Comparison of ENCODE assay signal across 1 cellular context in the genomic region with DNA sequence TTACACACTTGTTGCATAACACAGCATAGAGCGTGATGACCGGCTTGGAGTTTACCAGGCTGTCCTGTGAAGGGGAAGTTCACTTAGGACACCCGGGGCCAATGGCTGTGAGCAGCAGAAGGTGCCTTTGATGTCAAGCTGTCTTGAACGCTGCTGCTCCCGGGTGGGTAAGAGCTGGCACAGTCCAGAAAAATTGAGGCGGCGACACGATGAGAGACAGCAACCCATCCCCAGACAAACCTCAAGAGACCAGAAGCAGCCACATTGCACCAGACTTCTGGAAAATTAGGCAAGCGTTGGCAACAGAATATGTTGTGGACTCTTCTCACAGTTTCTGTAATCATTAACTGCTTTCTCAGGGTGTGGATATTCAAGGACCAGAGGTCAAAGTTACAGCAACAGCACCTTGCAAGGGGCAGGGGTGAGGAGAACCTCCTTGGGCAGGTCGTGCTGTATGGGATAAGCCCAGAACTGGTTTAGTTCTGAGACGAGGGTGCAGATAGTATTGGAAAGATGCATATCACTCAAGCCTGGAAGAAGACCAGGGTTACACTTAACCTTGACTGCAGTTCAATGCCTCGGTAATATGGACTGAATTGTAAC.
A peak's percentile ranks its signal among the peaks of the same experiment; 100 is the strongest.
TF ChIP-seq lines count a peak whose summit lies in the region.

No MANE protein-coding gene starts in this region.

TF ChIP-seq in liver, 16 proteins besides CTCF, POLR2A, EP300 and RAD21 (continued from another document):
- TF ChIP-seq, protein P1, sequence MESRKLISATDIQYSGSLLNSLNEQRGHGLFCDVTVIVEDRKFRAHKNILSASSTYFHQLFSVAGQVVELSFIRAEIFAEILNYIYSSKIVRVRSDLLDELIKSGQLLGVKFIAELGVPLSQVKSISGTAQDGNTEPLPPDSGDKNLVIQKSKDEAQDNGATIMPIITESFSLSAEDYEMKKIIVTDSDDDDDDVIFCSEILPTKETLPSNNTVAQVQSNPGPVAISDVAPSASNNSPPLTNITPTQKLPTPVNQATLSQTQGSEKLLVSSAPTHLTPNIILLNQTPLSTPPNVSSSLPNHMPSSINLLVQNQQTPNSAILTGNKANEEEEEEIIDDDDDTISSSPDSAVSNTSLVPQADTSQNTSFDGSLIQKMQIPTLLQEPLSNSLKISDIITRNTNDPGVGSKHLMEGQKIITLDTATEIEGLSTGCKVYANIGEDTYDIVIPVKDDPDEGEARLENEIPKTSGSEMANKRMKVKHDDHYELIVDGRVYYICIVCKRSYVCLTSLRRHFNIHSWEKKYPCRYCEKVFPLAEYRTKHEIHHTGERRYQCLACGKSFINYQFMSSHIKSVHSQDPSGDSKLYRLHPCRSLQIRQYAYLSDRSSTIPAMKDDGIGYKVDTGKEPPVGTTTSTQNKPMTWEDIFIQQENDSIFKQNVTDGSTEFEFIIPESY (IDR thresholded peaks at IDR 0.05) = no peak
- TF ChIP-seq, protein P2, sequence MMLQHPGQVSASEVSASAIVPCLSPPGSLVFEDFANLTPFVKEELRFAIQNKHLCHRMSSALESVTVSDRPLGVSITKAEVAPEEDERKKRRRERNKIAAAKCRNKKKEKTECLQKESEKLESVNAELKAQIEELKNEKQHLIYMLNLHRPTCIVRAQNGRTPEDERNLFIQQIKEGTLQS (IDR thresholded peaks at IDR 0.05) = peak; percentile 65
- TF ChIP-seq FOXA1 (IDR thresholded peaks at IDR 0.05) = no peak
- TF ChIP-seq TAF1 (conservative IDR thresholded peaks at IDR 0.05) = no peak
- TF ChIP-seq HNF4G (IDR thresholded peaks at IDR 0.05) = peak; percentile 57
